ENCODE assay signal across 17 cellular contexts in genomic region chr21:45618846-45619485, GRCh38. TPM values are rescaled to one million over a fixed set of nuclear protein-coding genes. Genes with fewer than 3 reads are reported as not detected.
DNase-seq lines count a peak whose midpoint lies in the region; ATAC-seq, FAIRE-seq and TF ChIP-seq lines count a peak whose summit lies in the region.
"Had no signal": no experiment of that assay in that cellular context is flagged by ENCODE, and none has a peak within 500 bp of the region (broad histone marks: within the 10 kb centered on the region; RNA-seq: fewer than 3 reads in every experiment).

No MANE protein-coding gene starts in this region.

- no TSS peak for BruUV-seq in A673 (replicated peaks; lab: Mats Ljungman, UMichigan)

- no peak overlapping the region for H3K56ac ChIP-seq in H9 (ENCODE audit: insufficient read length, low read depth, low read length)

- H2BK5ac ChIP-seq in H9 (ENCODE audit: insufficient read length, low read length): no peak overlapping the region

- no peaks in the 10 kb centered on the region for H3K36me3 Mint-ChIP-seq in H9 (ENCODE audit: insufficient read depth in 1 of 3, low read depth in 3 of 3)
- H3K36me3 Mint-ChIP-seq in natural killer cell: no peaks in the 10 kb centered on the region

- H2BK15ac ChIP-seq in H9 (ENCODE audit: low read depth, low read length): no peak overlapping the region

- H2BK20ac ChIP-seq in H9 (ENCODE audit: low read depth, low read length, poor library complexity, severe bottlenecking): no peak overlapping the region

- no peaks in the 10 kb centered on the region for H3K36me3 ChIP-seq in A673 (ENCODE audit: insufficient read depth, low read length, poor library complexity, severe bottlenecking)
- H3K36me3 ChIP-seq: BLaER1, SJSA1 had no signal

- H3K9me3 Mint-ChIP-seq in H9: 0 out of 5 replicates have a peak, but pooled peaks cover 0 to 2% of the 10 kb centered on the region in 2 experiments
- H3K9me3 Mint-ChIP-seq in natural killer cell: no peaks in the 10 kb centered on the region

- no peak overlapping the region for H3K4me2 ChIP-seq in H9 (ENCODE audit: insufficient read depth, insufficient read length, low read length)
- H3K4me2 ChIP-seq: BLaER1 had no signal

- H3K79me1 ChIP-seq in H9 (ENCODE audit: insufficient read depth, low read depth, low read length, poor library complexity, severe bottlenecking): no peaks in the 10 kb centered on the region

- intact Hi-C loops in A673 (cut with micrococcal nuclease; ENCODE audit: unreplicated experiment): no loop called here
- intact Hi-C loops in natural killer cell (cut with micrococcal nuclease): no loop called here

- no peak overlapping the region for H3K9ac ChIP-seq in H9 (ENCODE audit: extremely low read depth, insufficient read length, low read length)
- H3K9ac ChIP-seq: BLaER1 had no signal

- no peak overlapping the region for H4K91ac ChIP-seq in H9 (ENCODE audit: insufficient read length, low read depth, low read length)

- H3K23ac ChIP-seq in H9 (ENCODE audit: insufficient read length, low read depth, low read length): no peak overlapping the region

- H3K4me3 Mint-ChIP-seq in H9: no peak overlapping the region
- H3K4me3 Mint-ChIP-seq in natural killer cell: no peak overlapping the region
- H3K4me3 Mint-ChIP-seq: stimulated activated naive CD8-positive, alpha-beta T cell treated with anti-CD3 and anti-CD28 coated beads, Interleukin-15, Interleukin-2, amounts not matched to agents 100 ng/mL and 50 ng/mL, for 24 hours had no signal

- H2AFZ ChIP-seq in H9 (ENCODE audit: low read length): no peak overlapping the region

- H2AK5ac ChIP-seq in H9 (ENCODE audit: insufficient read length, low read length): no peak overlapping the region

- H3K27ac ChIP-seq in A673 (ENCODE audit: low read depth, low read length, poor library complexity, severe bottlenecking) (peak overlapping the region; percentile 79), H9 (ENCODE audit: insufficient read length, low read depth, low read length) (no peak overlapping the region)
- H3K27ac ChIP-seq: BLaER1, SJSA1 had no signal

- no peak overlapping the region for H3T11ph ChIP-seq in H9 (ENCODE audit: low read length)

- no peak overlapping the region for H3K18ac ChIP-seq in H9 (ENCODE audit: insufficient read length, low read depth, low read length)

- DNase-seq in A673 (ENCODE audit: low spot score): no peak
- peak; percentile 23 for DNase-seq in H9
- DNase-seq in SKM-1 treated with dmso at 0.1 percent for 144 hours (lab: John Stamatoyannopoulos, UW; ENCODE audit: unreplicated experiment): peak; percentile 64
- DNase-seq in islet precursor cell: peak; percentile 52
- no peak for DNase-seq in HTR-8/SVneo (ENCODE audit: insufficient read length, low spot score)
- no peak for DNase-seq in natural killer cell
- no peak for DNase-seq in H54 (ENCODE audit: insufficient read length, low spot score)
- DNase-seq: activated CD4-positive, CD25-positive, alpha-beta regulatory T cell; NCI-H1436 treated with DMSO at 0.1 percent for 48 hours; NCI-H526; retina had no signal

- no peak overlapping the region for H3K14ac ChIP-seq in H9 (ENCODE audit: insufficient read depth, low read length)

- no peak overlapping the region for H4K8ac ChIP-seq in H9 (replicated peaks; ENCODE audit: insufficient read length, low read depth, low read length)

- no peak for TF ChIP-seq POLR2A in H54 (IDR thresholded peaks at IDR 0.05; ENCODE audit: low read depth, low read length)

- CTCF ChIA-PET in A673 (lab: Charles Lee): interaction anchor here (0.5 kb wide), 1 partner anchor 27 kb away, joined by 6 read pairs; no protein-coding TSS in a partner anchor

- H3K4me1 Mint-ChIP-seq in H9 (peaks cover 10 to 14% of the 10 kb centered on the region in 2 experiments), natural killer cell (peaks cover 13 to 18% of the 10 kb centered on the region in 2 donors)

- H3K4ac ChIP-seq in H9 (ENCODE audit: low read depth, low read length): no peak overlapping the region

- TF ChIP-seq CTCF in A673 (conservative IDR thresholded peaks at IDR 0.05; ENCODE audit: low read depth, low read length): no peak
- TF ChIP-seq CTCF in H9 (conservative IDR thresholded peaks at IDR 0.05): no peak
- TF ChIP-seq CTCF in natural killer cell (IDR thresholded peaks at IDR 0.05): no peak

- no peaks in the 10 kb centered on the region for H3K9me3 ChIP-seq in A673 (ENCODE audit: low read depth, low read length, poor library complexity, severe bottlenecking)
- no peaks in the 10 kb centered on the region for H3K9me3 ChIP-seq in H9 (ENCODE audit: control insufficient read depth, low read depth, low read length)
- H3K9me3 ChIP-seq: SJSA1 had no signal

- WGBS in H9 (ENCODE audit: extremely low coverage, insufficient read length, low lambda C conversion rate): no CpG with 5 or more reads among the region's 8 CpGs

- H2BK120ac ChIP-seq in H9 (ENCODE audit: low read depth, low read length, poor library complexity, severe bottlenecking): no peak overlapping the region

- FAIRE-seq in HTR-8/SVneo (lab: Jason Lieb, UNC) (no peak), H54 (lab: Jason Lieb, UNC) (no peak)
- FAIRE-seq: keratinocyte had no signal

- peaks cover 22% of the 10 kb centered on the region for H3K27me3 Mint-ChIP-seq in H9 (ENCODE audit: low read depth)
- peaks cover 11 to 26% of the 10 kb centered on the region in 2 donors for H3K27me3 Mint-ChIP-seq in natural killer cell (ENCODE audit: low read depth in 2 of 2)

- H3K4me3 ChIP-seq in A673 (ENCODE audit: low read depth, low read length, poor library complexity, severe bottlenecking): no peak overlapping the region
- H3K4me3 ChIP-seq: BLaER1, SJSA1 had no signal

- no peak overlapping the region for H4K5ac ChIP-seq in H9 (ENCODE audit: insufficient read length, low read depth, low read length)

- no peaks in the 10 kb centered on the region for H3K27me3 ChIP-seq in A673 (replicated peaks; ENCODE audit: insufficient read depth, low read depth, low read length, poor library complexity)
- H3K27me3 ChIP-seq in H9 (ENCODE audit: insufficient read depth, low read length): no peaks in the 10 kb centered on the region
- H3K27me3 ChIP-seq: BLaER1, SJSA1 had no signal

- no peak overlapping the region for H3K27ac Mint-ChIP-seq in H9
- H3K27ac Mint-ChIP-seq in natural killer cell: no peak overlapping the region
- H3K27ac Mint-ChIP-seq: stimulated activated naive CD8-positive, alpha-beta T cell treated with anti-CD3 and anti-CD28 coated beads, Interleukin-15, Interleukin-2, amounts not matched to agents 100 ng/mL and 50 ng/mL, for 24 hours had no signal

- peaks cover 2% of the 10 kb centered on the region; the same call in 1 of the 2 replicates for H3K79me2 ChIP-seq in H9 (ENCODE audit: insufficient read depth, low read length)

- H3K23me2 ChIP-seq in H9 (ENCODE audit: insufficient read length, low read depth, low read length, poor library complexity, severe bottlenecking): no peaks in the 10 kb centered on the region

- H2BK12ac ChIP-seq in H9 (ENCODE audit: insufficient read length, low read depth, low read length): no peak overlapping the region

- POLR2A ChIA-PET in A673 (lab: Charles Lee; ENCODE audit: low non-redundant PET): no interaction called here

- no peaks in the 10 kb centered on the region for H4K20me1 ChIP-seq in H9 (ENCODE audit: control insufficient read depth, insufficient read depth, insufficient read length)
- H4K20me1 ChIP-seq: BLaER1 had no signal

- ATAC-seq in natural killer cell (no peak), GM21619 (IDR thresholded peaks at IDR 0.05; ENCODE audit: unreplicated experiment) (no peak)

- H3K4me1 ChIP-seq in A673 (ENCODE audit: insufficient read depth, low read length, poor library complexity, severe bottlenecking): peaks cover 27% of the 10 kb centered on the region
- no peaks in the 10 kb centered on the region for H3K4me1 ChIP-seq in H9 (ENCODE audit: insufficient read depth, low read length)

RNA-seq across cellular contexts. Expression of gene PCBP3, which starts 24.6 kb away (rescaled TPM):
- total RNA-seq in A673 (2021) (22.0 and 25.6 TPM in 2 replicates), H9 (2021) (10.8 and 10.9 TPM in 2 replicates), natural killer cell (1 to 10 TPM in 1 of 3 donors, under 1 TPM in 2; 0.50 to 3.0 (median 0.52) TPM)
- total RNA-seq: HT1080 had no signal

Comparison
In these comparisons a context has a peak if more than half of its experiments do, and no peak if none do; other contexts are left out.
1. DNase-seq: peak in H9 (single experiment), SKM-1 treated with dmso at 0.1 percent for 144 hours (single experiment) and islet precursor cell (single experiment); none in A673 (single experiment), HTR-8/SVneo (single experiment), natural killer cell (single experiment) and H54 (single experiment).